Comparison of ENCODE assay signal across 9 cellular contexts in the genomic region with DNA sequence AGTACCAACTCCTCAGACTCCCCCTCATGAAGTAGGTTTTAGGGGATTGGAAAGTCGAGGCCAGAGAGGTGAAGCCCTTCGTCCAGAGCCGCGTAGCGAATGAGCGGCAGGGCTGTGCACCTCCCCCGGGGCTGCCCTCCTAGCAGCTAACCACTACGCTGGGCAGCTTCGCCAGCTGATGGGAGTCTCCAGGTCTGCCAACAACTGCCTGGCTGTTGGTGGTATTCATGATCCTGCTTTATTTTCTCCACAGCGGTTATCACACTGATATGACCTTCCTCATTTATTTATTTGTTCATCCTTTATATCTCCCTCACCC. TPM values are rescaled to one million over a fixed set of nuclear protein-coding genes. Genes with fewer than 3 reads are reported as not detected.
DNase-seq lines count a peak whose midpoint lies in the region; ATAC-seq and TF ChIP-seq lines count a peak whose summit lies in the region.
"Had no signal": no experiment of that assay in that cellular context is flagged by ENCODE, and none has a peak within 500 bp of the region (broad histone marks: within the 10 kb centered on the region; RNA-seq: fewer than 3 reads in every experiment).

No MANE protein-coding gene starts in this region.

- no peak for ATAC-seq in GM18867 (IDR thresholded peaks at IDR 0.05; ENCODE audit: unreplicated experiment)

- CTCF ChIA-PET in activated CD4-positive, alpha-beta memory T cell treated with anti-CD3 and anti-CD28 coated beads for 36 hours (lab: Charles Lee): interaction anchor here (0.9 to 6.2 kb wide), 20 partner anchors 8 to 1022 kb away, joined by 3 to 113 read pairs (median 5); a partner anchor contains a TSS

- peaks cover 6% of the 10 kb centered on the region for H3K27me3 Mint-ChIP-seq in activated CD4-positive, alpha-beta memory T cell treated with anti-CD3 and anti-CD28 coated beads for 36 hours

- H3K27ac Mint-ChIP-seq in activated CD4-positive, alpha-beta memory T cell treated with anti-CD3 and anti-CD28 coated beads for 36 hours: no peak overlapping the region

- H3K4me1 ChIP-seq in stomach (peaks cover 18 to 30% (median 27%) of the 10 kb centered on the region in 4 donors), ovary (ENCODE audit: insufficient read depth) (peaks cover 1% of the 10 kb centered on the region)

- no peak for TF ChIP-seq EP300 in stomach (IDR thresholded peaks at IDR 0.05)
- no peak for TF ChIP-seq EP300 in ovary (IDR thresholded peaks at IDR 0.05)

- TF ChIP-seq POLR2A in stomach (IDR thresholded peaks at IDR 0.05) (no peak), ovary (IDR thresholded peaks at IDR 0.05) (no peak)

- TF ChIP-seq CTCF in stomach (IDR thresholded peaks at IDR 0.05) (no peak), ovary (IDR thresholded peaks at IDR 0.05) (no peak)

- intact Hi-C loops in activated CD4-positive, alpha-beta memory T cell treated with anti-CD3 and anti-CD28 coated beads for 36 hours (cut with micrococcal nuclease): loop anchor here (1.0 to 5.0 kb wide), 6 partner anchors 107 to 1488 kb away; a partner anchor contains a TSS
- intact Hi-C loops in stomach (cut with DNase I; ENCODE audit: low total_unique reads) (loop anchor here (5.0 to 10.0 kb wide), 2 partner anchors 910 to 1018 kb away; no protein-coding TSS in a partner anchor), ovary (cut with DNase I) (loop anchor here in 2 of 4 donors (5.0 to 10.0 kb wide), 3 partner anchors 910 to 1013 kb away; a partner anchor contains a TSS)

- DNase-seq in NCI-H1092 treated with DMSO at 0.1 percent for 48 hours (lab: John Stamatoyannopoulos, UW) (peak; percentile 70), NCI-H1092 (lab: John Stamatoyannopoulos, UW) (no peak), stomach (no peak), NCI-H774 (lab: John Stamatoyannopoulos, UW) (no peak), ovary (no peak)
- no peak for DNase-seq in activated CD4-positive, alpha-beta memory T cell treated with anti-CD3 and anti-CD28 coated beads for 36 hours
- DNase-seq: NCI-H1436 treated with DMSO at 0.1 percent for 48 hours had no signal

- H3K9me3 Mint-ChIP-seq in activated CD4-positive, alpha-beta memory T cell treated with anti-CD3 and anti-CD28 coated beads for 36 hours: no peaks in the 10 kb centered on the region

- POLR2A ChIA-PET in activated CD4-positive, alpha-beta memory T cell treated with anti-CD3 and anti-CD28 coated beads for 36 hours (lab: Charles Lee): interaction anchor here (0.9 to 3.5 kb wide), 3 partner anchors 35 to 454 kb away, joined by 3 to 22 read pairs (median 4); a partner anchor contains a TSS

- H3K36me3 ChIP-seq in stomach: no peaks in the 10 kb centered on the region
- no peaks in the 10 kb centered on the region for H3K36me3 ChIP-seq in ovary

- peaks cover 27% of the 10 kb centered on the region for H3K4me1 Mint-ChIP-seq in activated CD4-positive, alpha-beta memory T cell treated with anti-CD3 and anti-CD28 coated beads for 36 hours (ENCODE audit: low read depth)

- H3K27me3 ChIP-seq in stomach (peaks cover 0 to 47% (median 7%) of the 10 kb centered on the region in 3 donors), ovary (no peaks in the 10 kb centered on the region)

- no peaks in the 10 kb centered on the region for H3K9me3 ChIP-seq in stomach
- no peaks in the 10 kb centered on the region for H3K9me3 ChIP-seq in ovary

- H3K27ac ChIP-seq in stomach: no peak overlapping the region
- no peak overlapping the region for H3K27ac ChIP-seq in ovary

- peak overlapping the region; percentile 69 for H3K4me3 ChIP-seq in iPS-11a (ENCODE audit: low read depth, low read length)
- H3K4me3 ChIP-seq in stomach: peak overlapping the region; percentile 50 to 72 (median 57)
- no peak overlapping the region for H3K4me3 ChIP-seq in ovary

- peaks cover 1% of the 10 kb centered on the region for H3K36me3 Mint-ChIP-seq in activated CD4-positive, alpha-beta memory T cell treated with anti-CD3 and anti-CD28 coated beads for 36 hours

- H3K4me3 Mint-ChIP-seq in activated CD4-positive, alpha-beta memory T cell treated with anti-CD3 and anti-CD28 coated beads for 36 hours: peak overlapping the region; percentile 68

- 13 to 18% (median 14%) methylated on average over 10 of the region's 10 CpGs for whole genome bisulfite sequencing in stomach, 5 donors
- 11 to 14% (median 13%) methylated on average over 10 of the region's 10 CpGs for WGBS in ovary, 3 donors

RNA-seq across cellular contexts. Expression of a gene that starts 0.8 kb away (rescaled TPM):
- total RNA-seq in activated CD4-positive, alpha-beta memory T cell treated with anti-CD3 and anti-CD28 coated beads for 36 hours: 10 to 100 TPM in 1 of 2 experiments, 1 to 10 TPM in 1; 9.2 to 11.4 TPM
- total RNA-seq in stomach (1 to 10 TPM in 3 of 5 donors, under 1 TPM in 1, not detected in 1; 0.45 to 9.3 (median 5.0) TPM), ovary (1 to 10 TPM in 4 of 7 donors, under 1 TPM in 3; 0.53 to 2.7 (median 1.5) TPM)
- polyA plus RNA-seq in stomach (1 to 10 TPM; 1.5 to 2.8 (median 2.2) TPM), ovary (1 to 10 TPM; 2.2 to 6.3 TPM)
